Comparison of ENCODE assay signal across 28 cellular contexts in the genomic region with DNA sequence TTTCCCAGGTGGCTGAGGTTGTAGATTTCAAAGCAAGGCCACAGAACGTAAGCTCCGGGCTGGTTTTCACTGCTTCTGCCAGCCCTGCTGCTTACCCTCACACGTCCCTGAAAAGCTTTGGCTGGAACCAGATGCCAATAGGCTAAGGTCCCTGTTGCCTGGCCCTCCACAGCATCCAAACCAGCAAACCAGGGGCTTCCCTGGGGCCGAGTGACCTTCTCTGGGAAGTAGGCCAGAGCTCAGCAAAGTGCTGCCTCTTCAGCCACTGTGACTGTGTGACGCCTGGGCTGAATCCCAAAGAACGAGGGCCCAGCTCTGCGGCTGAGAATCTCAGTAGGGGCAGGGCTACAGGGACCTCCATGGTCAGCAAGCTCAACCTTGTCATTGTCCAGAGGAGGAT. TPM values are rescaled to one million over a fixed set of nuclear protein-coding genes. Genes with fewer than 3 reads are reported as not detected.
A peak's percentile ranks its signal among the peaks of the same experiment; 100 is the strongest.
DNase-seq lines count a peak whose midpoint lies in the region; ATAC-seq lines count a peak whose summit lies in the region.
"Had no signal": no experiment of that assay in that cellular context is flagged by ENCODE, and none has a peak within 500 bp of the region (broad histone marks: within the 10 kb centered on the region; RNA-seq: fewer than 3 reads in every experiment).

No MANE protein-coding gene starts in this region.

- peaks cover 14% of the 10 kb centered on the region for H3K36me3 Mint-ChIP-seq in T-cell
- H3K36me3 Mint-ChIP-seq: activated CD8-positive, alpha-beta memory T cell treated with anti-CD3 and anti-CD28 coated beads, Interleukin-2, amount 10 ng/mL, durations not matched to agents 7 days and 5 days had no signal

- no peak overlapping the region for H3K27ac ChIP-seq in substantia nigra (ENCODE audit: low read depth, low read length, poor library complexity, severe bottlenecking)
- H3K27ac ChIP-seq: 22Rv1, HL-60, right lobe of liver, RWPE1, tibial nerve, WERI-Rb-1 had no signal

- no peak for ATAC-seq in GM18498 (IDR thresholded peaks at IDR 0.05; ENCODE audit: unreplicated experiment)
- no peak for ATAC-seq in HG03095 (IDR thresholded peaks at IDR 0.05; ENCODE audit: unreplicated experiment)
- ATAC-seq in T-cell (replicated peaks in 1 of 4), result no peak
- ATAC-seq: activated CD8-positive, alpha-beta memory T cell treated with anti-CD3 and anti-CD28 coated beads, Interleukin-2, amount 10 ng/mL, durations not matched to agents 7 days and 5 days; activated T-cell treated with anti-CD3 and anti-CD28 coated beads, Interleukin-2, amount 50 U/mL, for 72 hours; right lobe of liver; stimulated activated naive CD8-positive, alpha-beta T cell treated with anti-CD3 and anti-CD28 coated beads, Interleukin-15, amount 100 ng/mL, for 72 hours had no signal

- no peak overlapping the region for H3K4me3 Mint-ChIP-seq in T-cell
- H3K4me3 Mint-ChIP-seq: activated CD4-positive, alpha-beta T cell treated with anti-CD3 and anti-CD28 coated beads, Interleukin-2, amount 10 ng/mL, durations not matched to agents 7 days and 5 days; activated CD8-positive, alpha-beta memory T cell treated with anti-CD3 and anti-CD28 coated beads, Interleukin-2, amount 10 ng/mL, durations not matched to agents 7 days and 5 days; activated T-cell treated with anti-CD3 and anti-CD28 coated beads, Interleukin-2, amount 50 U/mL, for 72 hours; central memory CD8-positive, alpha-beta T cell; memory B cell; stimulated activated naive CD8-positive, alpha-beta T cell treated with anti-CD3 and anti-CD28 coated beads, Interleukin-15, amount 100 ng/mL, for 72 hours; T-helper 2 cell treated with Interferon-gamma antibody and Interleukin-4, amounts not matched to agents 5 μg/mL and 100 μg/mL, for 36 hours had no signal

- CTCF ChIA-PET in T-cell (lab: Charles Lee), result interaction anchor here (0.6 to 2.7 kb wide), 9 partner anchors 13 to 256 kb away, joined by 3 to 14 read pairs (median 5); a partner anchor contains a TSS

- H3K27ac Mint-ChIP-seq in T-cell, result no peak overlapping the region
- H3K27ac Mint-ChIP-seq: activated CD4-positive, alpha-beta T cell treated with anti-CD3 and anti-CD28 coated beads, Interleukin-2, amount 10 ng/mL, durations not matched to agents 7 days and 5 days; activated CD8-positive, alpha-beta memory T cell treated with anti-CD3 and anti-CD28 coated beads, Interleukin-2, amount 10 ng/mL, durations not matched to agents 7 days and 5 days; activated T-cell treated with anti-CD3 and anti-CD28 coated beads, Interleukin-2, amount 50 U/mL, for 72 hours; memory B cell; T-helper 2 cell treated with Interferon-gamma antibody and Interleukin-4, amounts not matched to agents 5 μg/mL and 100 μg/mL, for 36 hours had no signal

- DNase-seq in DMS 273 (lab: John Stamatoyannopoulos, UW; ENCODE audit: unreplicated experiment), result peak; percentile 35
- no peak for DNase-seq in DMS 273 treated with DMSO at 0.1 percent for 48 hours (lab: John Stamatoyannopoulos, UW)
- DNase-seq in globus pallidus (ENCODE audit: low spot score), result peak; percentile 49
- DNase-seq in midbrain (lab: John Stamatoyannopoulos, UW), result peak; percentile 61
- peak in 39 of 49 donors; percentile 5 to 77 (median 34) for DNase-seq in substantia nigra (lab: John Stamatoyannopoulos, UW)
- no peak for DNase-seq in T-cell
- DNase-seq: activated CD4-positive, alpha-beta T cell treated with anti-CD3 and anti-CD28 coated beads, Interleukin-2, amount 10 ng/mL, durations not matched to agents 7 days and 5 days; activated CD8-positive, alpha-beta memory T cell treated with anti-CD3 and anti-CD28 coated beads, Interleukin-2, amount 10 ng/mL, durations not matched to agents 7 days and 5 days; activated naive CD4-positive, alpha-beta T cell treated with Interleukin-2 at 50 U/mL for 16 hours; activated T-cell treated with anti-CD3 and anti-CD28 coated beads, Interleukin-2, amount 50 U/mL, for 72 hours; AML-193; Kasumi-1; MV-4-11; NCI-H1694; NCI-H2171 treated with DMSO at 0.1 percent for 48 hours; NCI-H526 treated with DMSO at 0.1 percent for 48 hours; right lobe of liver; stimulated activated naive CD8-positive, alpha-beta T cell treated with anti-CD3 and anti-CD28 coated beads, Interleukin-15, amount 100 ng/mL, for 72 hours; WERI-Rb-1 had no signal

- POLR2A ChIA-PET in T-cell (lab: Charles Lee), result no interaction called here

- peaks cover 2 to 9% (median 3%) of the 10 kb centered on the region in 3 donors for H3K4me1 Mint-ChIP-seq in T-cell
- H3K4me1 Mint-ChIP-seq: activated CD4-positive, alpha-beta T cell treated with anti-CD3 and anti-CD28 coated beads, Interleukin-2, amount 10 ng/mL, durations not matched to agents 7 days and 5 days; activated CD8-positive, alpha-beta memory T cell treated with anti-CD3 and anti-CD28 coated beads, Interleukin-2, amount 10 ng/mL, durations not matched to agents 7 days and 5 days; central memory CD8-positive, alpha-beta T cell had no signal

- H3K27me3 Mint-ChIP-seq in T-cell, result no peaks in the 10 kb centered on the region
- H3K27me3 Mint-ChIP-seq: activated CD4-positive, alpha-beta T cell treated with anti-CD3 and anti-CD28 coated beads, Interleukin-2, amount 10 ng/mL, durations not matched to agents 7 days and 5 days; activated CD8-positive, alpha-beta memory T cell treated with anti-CD3 and anti-CD28 coated beads, Interleukin-2, amount 10 ng/mL, durations not matched to agents 7 days and 5 days; central memory CD8-positive, alpha-beta T cell; stimulated activated naive CD8-positive, alpha-beta T cell treated with anti-CD3 and anti-CD28 coated beads, Interleukin-15, amount 100 ng/mL, for 72 hours had no signal

- H3K9me3 Mint-ChIP-seq in T-cell, result no peaks in the 10 kb centered on the region
- H3K9me3 Mint-ChIP-seq: activated CD4-positive, alpha-beta T cell treated with anti-CD3 and anti-CD28 coated beads, Interleukin-2, amount 10 ng/mL, durations not matched to agents 7 days and 5 days; activated T-cell treated with anti-CD3 and anti-CD28 coated beads, Interleukin-2, amount 50 U/mL, for 72 hours; central memory CD8-positive, alpha-beta T cell; memory B cell; stimulated activated naive CD8-positive, alpha-beta T cell treated with anti-CD3 and anti-CD28 coated beads, Interleukin-15, amount 100 ng/mL, for 72 hours; T-helper 2 cell treated with Interferon-gamma antibody and Interleukin-4, amounts not matched to agents 5 μg/mL and 100 μg/mL, for 36 hours had no signal

RNA-seq across cellular contexts. Expression of a gene that starts 28.9 kb away (rescaled TPM):
- 10 to 100 TPM; 41.1 to 46.0 (median 43.7) TPM for total RNA-seq in T-cell

Comparison
In these comparisons a context has a peak if more than half of its experiments do, and no peak if none do; other contexts are left out.
1. DNase-seq: peak in DMS 273 (single experiment), globus pallidus (single experiment), midbrain (single experiment) and substantia nigra (39 of 49); none in DMS 273 treated with DMSO at 0.1 percent for 48 hours (single experiment) and T-cell (0 of 34).